Comparison of ENCODE assay signal across 11 cellular contexts in the genomic region with DNA sequence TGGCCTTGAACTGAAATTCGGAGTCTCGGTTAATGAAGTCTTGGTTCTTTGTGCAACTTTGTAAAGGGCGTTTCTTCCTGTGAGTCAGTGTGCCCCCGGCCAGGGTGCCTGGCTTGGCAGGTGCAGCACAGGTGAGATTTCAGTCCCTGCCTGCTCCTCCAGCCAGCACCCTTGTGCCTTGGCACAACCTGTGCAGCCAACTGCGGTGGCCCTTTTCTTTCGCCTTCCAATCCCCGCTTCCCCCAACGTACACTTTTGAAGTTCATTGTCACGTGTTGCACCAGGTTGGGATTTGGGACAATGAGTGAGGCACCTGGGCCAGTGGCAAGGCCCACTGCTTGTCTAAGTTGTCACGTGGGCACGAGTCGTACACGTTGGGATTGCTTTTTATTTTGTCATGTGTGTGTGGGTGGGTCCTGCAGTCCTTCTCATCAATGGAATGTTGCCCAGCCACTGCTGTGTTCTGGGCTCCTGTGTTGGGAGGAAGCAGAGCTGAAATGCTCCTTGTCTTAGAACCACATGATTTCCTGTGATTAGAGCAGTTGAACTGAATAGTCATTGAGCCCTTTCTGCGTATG.
A peak's percentile ranks its signal among the peaks of the same experiment; 100 is the strongest.
DNase-seq lines count a peak whose midpoint lies in the region; ATAC-seq and TF ChIP-seq lines count a peak whose summit lies in the region.
"Had no signal": no experiment of that assay in that cellular context is flagged by ENCODE, and none has a peak within 500 bp of the region (broad histone marks: within the 10 kb centered on the region; RNA-seq: fewer than 3 reads in every experiment).

No MANE protein-coding gene starts in this region.

- DNase-seq in left ventricle myocardium inferior (no peak), Right ventricle myocardium superior (no peak), left lung (peak; percentile 76 to 84), progenitor cell of endocrine pancreas (ENCODE audit: low spot score, unreplicated experiment) (no peak)
- DNase-seq in activated naive CD8-positive, alpha-beta T cell treated with anti-CD3 and anti-CD28 coated beads, Interleukin-2, amount 50 U/mL, for 24 hours = no peak
- DNase-seq in activated T-cell treated with anti-CD3 and anti-CD28 coated beads, Interleukin-2, amount 50 U/mL, for 48 hours = no peak
- DNase-seq: stimulated activated CD4-positive, alpha-beta T cell treated with anti-CD3 and anti-CD28 coated beads, Interleukin-4, amount 100 ng/mL, for 24 hours had no signal

- peaks cover 65% of the 10 kb centered on the region for H3K4me1 Mint-ChIP-seq in activated naive CD8-positive, alpha-beta T cell treated with anti-CD3 and anti-CD28 coated beads, Interleukin-2, amount 50 U/mL, for 24 hours
- peaks cover 5% of the 10 kb centered on the region for H3K4me1 Mint-ChIP-seq in progenitor cell of endocrine pancreas (ENCODE audit: low read depth)

- no peaks in the 10 kb centered on the region for H3K27me3 Mint-ChIP-seq in activated naive CD8-positive, alpha-beta T cell treated with anti-CD3 and anti-CD28 coated beads, Interleukin-2, amount 50 U/mL, for 24 hours
- peaks cover 15% of the 10 kb centered on the region for H3K27me3 Mint-ChIP-seq in progenitor cell of endocrine pancreas
- H3K27me3 Mint-ChIP-seq: B cell had no signal

- H3K36me3 ChIP-seq in left ventricle myocardium inferior (peaks cover 27% of the 10 kb centered on the region), left lung (no peaks in the 10 kb centered on the region)

- H3K9me3 Mint-ChIP-seq in activated naive CD8-positive, alpha-beta T cell treated with anti-CD3 and anti-CD28 coated beads, Interleukin-2, amount 50 U/mL, for 24 hours = peaks cover 8% of the 10 kb centered on the region
- no peaks in the 10 kb centered on the region for H3K9me3 Mint-ChIP-seq in progenitor cell of endocrine pancreas (ENCODE audit: low read depth)

- no peaks in the 10 kb centered on the region for H3K27me3 ChIP-seq in left ventricle myocardium inferior (ENCODE audit: low read depth)
- no peaks in the 10 kb centered on the region for H3K27me3 ChIP-seq in left lung

- peak overlapping the region; percentile 55 for H3K27ac ChIP-seq in left ventricle myocardium inferior (replicated peaks)
- peak overlapping the region; percentile 33 to 51 for H3K27ac ChIP-seq in left lung
- H3K27ac ChIP-seq: SK-N-MC had no signal

- H3K4me3 ChIP-seq in left ventricle myocardium inferior (no peak overlapping the region), left lung (no peak overlapping the region)
- H3K4me3 ChIP-seq: SK-N-MC had no signal

- H3K4me1 ChIP-seq in left ventricle myocardium inferior (peaks cover 64% of the 10 kb centered on the region), left lung (peaks cover 18 to 45% of the 10 kb centered on the region in 2 donors)

- H3K9me3 ChIP-seq in left ventricle myocardium inferior (replicated peaks) (no peaks in the 10 kb centered on the region), left lung (no peaks in the 10 kb centered on the region)

- no peak overlapping the region for H3K4me3 Mint-ChIP-seq in activated naive CD8-positive, alpha-beta T cell treated with anti-CD3 and anti-CD28 coated beads, Interleukin-2, amount 50 U/mL, for 24 hours
- H3K4me3 Mint-ChIP-seq in progenitor cell of endocrine pancreas (ENCODE audit: low read depth) = no peak overlapping the region
- H3K4me3 Mint-ChIP-seq: B cell had no signal

- TF ChIP-seq CTCF in left ventricle myocardium inferior (IDR thresholded peaks at IDR 0.05; ENCODE audit: borderline replicate concordance) (no peak), left lung (IDR thresholded peaks at IDR 0.05) (no peak), progenitor cell of endocrine pancreas (IDR thresholded peaks at IDR 0.05; ENCODE audit: unreplicated experiment) (no peak)

- ATAC-seq in Right ventricle myocardium superior (ENCODE audit: poor library complexity) (no peak), left lung (peak; percentile 79), GM18498 (IDR thresholded peaks at IDR 0.05; ENCODE audit: unreplicated experiment) (no peak), GM18858 (IDR thresholded peaks at IDR 0.05; ENCODE audit: unreplicated experiment) (no peak)
- no peak for ATAC-seq in activated naive CD8-positive, alpha-beta T cell treated with anti-CD3 and anti-CD28 coated beads, Interleukin-2, amount 50 U/mL, for 24 hours

- peaks cover 87% of the 10 kb centered on the region for H3K36me3 Mint-ChIP-seq in activated naive CD8-positive, alpha-beta T cell treated with anti-CD3 and anti-CD28 coated beads, Interleukin-2, amount 50 U/mL, for 24 hours (ENCODE audit: low read depth)
- H3K36me3 Mint-ChIP-seq in progenitor cell of endocrine pancreas (ENCODE audit: insufficient read depth) = no peaks in the 10 kb centered on the region

- peak overlapping the region; percentile 92 for H3K27ac Mint-ChIP-seq in activated naive CD8-positive, alpha-beta T cell treated with anti-CD3 and anti-CD28 coated beads, Interleukin-2, amount 50 U/mL, for 24 hours
- no peak overlapping the region for H3K27ac Mint-ChIP-seq in progenitor cell of endocrine pancreas
- H3K27ac Mint-ChIP-seq: B cell had no signal

- intact Hi-C loops in left ventricle myocardium inferior (cut with micrococcal nuclease) (no loop called here), Right ventricle myocardium superior (cut with DNase I) (no loop called here), left lung (cut with DNase I) (no loop called here)

Comparison
In these comparisons a context has a peak if more than half of its experiments do, and no peak if none do; other contexts are left out.
1. DNase-seq: peak in left lung (2 of 2); none in left ventricle myocardium inferior (single experiment), Right ventricle myocardium superior (single experiment), activated naive CD8-positive, alpha-beta T cell treated with anti-CD3 and anti-CD28 coated beads, Interleukin-2, amount 50 U/mL, for 24 hours (single experiment), progenitor cell of endocrine pancreas (single experiment) and activated T-cell treated with anti-CD3 and anti-CD28 coated beads, Interleukin-2, amount 50 U/mL, for 48 hours (0 of 2).